17 cellular contexts compared by ENCODE assay signal in genomic region chr6:842141-842540, GRCh38.
DNase-seq lines count a peak whose midpoint lies in the region; ATAC-seq lines count a peak whose summit lies in the region.
"Had no signal": no experiment of that assay in that cellular context is flagged by ENCODE, and none has a peak within 500 bp of the region (broad histone marks: within the 10 kb centered on the region; RNA-seq: fewer than 3 reads in every experiment).

No MANE protein-coding gene starts in this region.

- H3K36me3 Mint-ChIP-seq in naive thymus-derived CD8-positive, alpha-beta T cell: peaks cover 0 to 5% (median 2%) of the 10 kb centered on the region in 3 donors

- H3K9me3 ChIP-seq in right cardiac atrium (ENCODE audit: control insufficient read depth, low read length) (no peaks in the 10 kb centered on the region), neuron (ENCODE audit: low read length) (peaks cover 2% of the 10 kb centered on the region)
- H3K9me3 ChIP-seq: MG63 had no signal

- peak; percentile 20 to 55 (median 54) for DNase-seq in right cardiac atrium
- DNase-seq in Right ventricle myocardium inferior (ENCODE audit: missing footprints): no peak
- peak; percentile 76 for DNase-seq in iris pigment epithelial cell (ENCODE audit: low read depth)
- no peak for DNase-seq in SKM-1 treated with dmso at 0.1 percent for 144 hours (lab: John Stamatoyannopoulos, UW; ENCODE audit: unreplicated experiment)
- no peak for DNase-seq in naive thymus-derived CD8-positive, alpha-beta T cell
- DNase-seq: C1 segment of cervical spinal cord, DMS 273 treated with DMSO at 0.1 percent for 48 hours, H9, KG1, MG63, NCI-H1092 treated with DMSO at 0.1 percent for 48 hours, NCI-H1694, NCI-H774 had no signal

- H3K36me3 ChIP-seq in neuron (ENCODE audit: insufficient read depth, low read length): no peaks in the 10 kb centered on the region
- H3K36me3 ChIP-seq: MG63 had no signal

- peaks cover 0 to 6% (median 3%) of the 10 kb centered on the region in 9 donors for H3K9me3 Mint-ChIP-seq in naive thymus-derived CD8-positive, alpha-beta T cell

- POLR2A ChIA-PET in naive thymus-derived CD8-positive, alpha-beta T cell (lab: Charles Lee): no interaction called here

- no peak overlapping the region for H3K4me3 Mint-ChIP-seq in naive thymus-derived CD8-positive, alpha-beta T cell
- H3K4me3 Mint-ChIP-seq: H9 had no signal

- no peaks in the 10 kb centered on the region for H3K27me3 ChIP-seq in right cardiac atrium (ENCODE audit: control insufficient read depth, insufficient read depth)
- H3K27me3 ChIP-seq in neuron (ENCODE audit: insufficient read depth, low read length): no peaks in the 10 kb centered on the region
- H3K27me3 ChIP-seq: MG63 had no signal

- H3K27ac ChIP-seq in right cardiac atrium (ENCODE audit: low read length): no peak overlapping the region
- H3K27ac ChIP-seq: HL-60 had no signal

- no peaks in the 10 kb centered on the region for H3K4me1 Mint-ChIP-seq in naive thymus-derived CD8-positive, alpha-beta T cell

- intact Hi-C loops in right cardiac atrium (cut with DNase I): no loop called here
- intact Hi-C loops in Right ventricle myocardium inferior (cut with DNase I): no loop called here

- 28% methylated on average over 9 of the region's 9 CpGs for WGBS in right cardiac atrium

- peaks cover 8 to 57% (median 20%) of the 10 kb centered on the region in 5 donors for H3K27me3 Mint-ChIP-seq in naive thymus-derived CD8-positive, alpha-beta T cell

- ATAC-seq in right cardiac atrium: peak; percentile 36 to 88
- no peak for ATAC-seq in Right ventricle myocardium inferior
- ATAC-seq in HG02571 (IDR thresholded peaks at IDR 0.05; ENCODE audit: unreplicated experiment): no peak
- no peak for ATAC-seq in GM21360 (IDR thresholded peaks at IDR 0.05; ENCODE audit: unreplicated experiment)
- no peak for ATAC-seq in naive thymus-derived CD8-positive, alpha-beta T cell

- peak overlapping the region; percentile 76 for H2AFZ ChIP-seq in neuron (ENCODE audit: low read depth, low read length)

- no peak overlapping the region for H3K27ac Mint-ChIP-seq in naive thymus-derived CD8-positive, alpha-beta T cell

- H3K4me3 ChIP-seq in right cardiac atrium (ENCODE audit: low read length): no peak overlapping the region
- H3K4me3 ChIP-seq in neuron (ENCODE audit: low read length): peak overlapping the region; percentile 32
- H3K4me3 ChIP-seq: MG63 had no signal

- no peaks in the 10 kb centered on the region for H3K4me1 ChIP-seq in right cardiac atrium (ENCODE audit: control insufficient read depth, insufficient read depth, low read length)
- H3K4me1 ChIP-seq in neuron (ENCODE audit: insufficient read depth, low read length): peaks cover 16% of the 10 kb centered on the region

Comparison
In these comparisons a context has a peak if more than half of its experiments do, and no peak if none do; other contexts are left out.
1. ATAC-seq: peak in right cardiac atrium (2 of 2); none in Right ventricle myocardium inferior (single experiment), HG02571 (single experiment), GM21360 (single experiment) and naive thymus-derived CD8-positive, alpha-beta T cell (0 of 2).
2. DNase-seq: peak in right cardiac atrium (3 of 3) and iris pigment epithelial cell (single experiment); none in Right ventricle myocardium inferior (single experiment), SKM-1 treated with dmso at 0.1 percent for 144 hours (single experiment) and naive thymus-derived CD8-positive, alpha-beta T cell (0 of 10).